Comparison of ENCODE assay signal across 10 cellular contexts in genomic region chr16:20878682-20879147, GRCh38. TPM values are rescaled to one million over a fixed set of nuclear protein-coding genes. Genes with fewer than 3 reads are reported as not detected.
DNase-seq lines count a peak whose midpoint lies in the region; ATAC-seq and TF ChIP-seq lines count a peak whose summit lies in the region.
"Had no signal": no experiment of that assay in that cellular context is flagged by ENCODE, and none has a peak within 500 bp of the region (broad histone marks: within the 10 kb centered on the region; RNA-seq: fewer than 3 reads in every experiment).

No MANE protein-coding gene starts in this region.

- H3K27ac ChIP-seq in adrenal gland = peak overlapping the region in 4 of 5 donors; percentile 56 to 71 (median 64)
- peak overlapping the region; percentile 76 to 81 for H3K27ac ChIP-seq in tibial artery

- H3K4me1 ChIP-seq in adrenal gland (replicated peaks in 1 of 2) = peaks cover 20 to 48% of the 10 kb centered on the region in 2 donors
- peaks cover 0 to 87% (median 63%) of the 10 kb centered on the region in 4 donors for H3K4me1 ChIP-seq in tibial artery

- no peaks in the 10 kb centered on the region for H3K27me3 ChIP-seq in adrenal gland
- no peaks in the 10 kb centered on the region for H3K27me3 ChIP-seq in tibial artery

- intact Hi-C loops in adrenal gland (cut with DNase I) (no loop called here), tibial artery (cut with DNase I; ENCODE audit: low total_unique reads) (no loop called here)

- no peak for TF ChIP-seq POLR2A in adrenal gland (IDR thresholded peaks at IDR 0.05)

- no peak for ATAC-seq in HG03159 (IDR thresholded peaks at IDR 0.05; ENCODE audit: unreplicated experiment)
- ATAC-seq in HG02678 (IDR thresholded peaks at IDR 0.05; ENCODE audit: unreplicated experiment) = no peak

- TF ChIP-seq CTCF in adrenal gland (IDR thresholded peaks at IDR 0.05) = no peak
- TF ChIP-seq CTCF in tibial artery (IDR thresholded peaks at IDR 0.05) = no peak

- peaks cover 60% of the 10 kb centered on the region for H3K4me1 Mint-ChIP-seq in activated CD4-positive, alpha-beta T cell treated with anti-CD3 and anti-CD28 coated beads, Interleukin-2, amount 10 ng/mL, durations not matched to agents 7 days and 5 days

- H3K9me3 Mint-ChIP-seq in activated CD4-positive, alpha-beta T cell treated with anti-CD3 and anti-CD28 coated beads, Interleukin-2, amount 10 ng/mL, durations not matched to agents 7 days and 5 days = peaks cover 2% of the 10 kb centered on the region

- H3K4me3 ChIP-seq in adrenal gland = peak overlapping the region in 1 of 4 donors; percentile 16
- peak overlapping the region in 1 of 2 donors; percentile 25 for H3K4me3 ChIP-seq in tibial artery

- DNase-seq in activated CD4-positive, alpha-beta T cell treated with anti-CD3 and anti-CD28 coated beads, Interleukin-2, amount 10 ng/mL, durations not matched to agents 7 days and 5 days = no peak
- no peak for DNase-seq in activated CD4-positive, alpha-beta T cell treated with anti-CD3 and anti-CD28 coated beads for 1 hour
- no peak for DNase-seq in adrenal gland
- DNase-seq in kidney glomerular epithelial cell (lab: John Stamatoyannopoulos, UW) = peak; percentile 91
- DNase-seq in tibial artery = no peak
- no peak for DNase-seq in NAMALWA (ENCODE audit: low spot score)
- DNase-seq: activated naive CD8-positive, alpha-beta T cell treated with anti-CD3 and anti-CD28 coated beads, Interleukin-2, amount 10 ng/mL, durations not matched to agents 7 days and 5 days; naive B cell had no signal

- H3K4me3 Mint-ChIP-seq in activated CD4-positive, alpha-beta T cell treated with anti-CD3 and anti-CD28 coated beads, Interleukin-2, amount 10 ng/mL, durations not matched to agents 7 days and 5 days = no peak overlapping the region
- H3K4me3 Mint-ChIP-seq: activated naive CD8-positive, alpha-beta T cell treated with anti-CD3 and anti-CD28 coated beads, Interleukin-2, amount 10 ng/mL, durations not matched to agents 7 days and 5 days; naive B cell had no signal

- no peaks in the 10 kb centered on the region for H3K36me3 ChIP-seq in adrenal gland (replicated peaks in 1 of 2)
- H3K36me3 ChIP-seq in tibial artery = no peaks in the 10 kb centered on the region

- POLR2A ChIA-PET in activated CD4-positive, alpha-beta T cell treated with anti-CD3 and anti-CD28 coated beads, Interleukin-2, amount 10 ng/mL, durations not matched to agents 7 days and 5 days (lab: Charles Lee) = no interaction called here

- peak overlapping the region; percentile 3 for H3K27ac Mint-ChIP-seq in activated CD4-positive, alpha-beta T cell treated with anti-CD3 and anti-CD28 coated beads, Interleukin-2, amount 10 ng/mL, durations not matched to agents 7 days and 5 days

- WGBS in adrenal gland, 4 donors = 79 to 87% (median 82%) methylated on average over 5 of the region's 5 CpGs

- H3K36me3 Mint-ChIP-seq in activated CD4-positive, alpha-beta T cell treated with anti-CD3 and anti-CD28 coated beads, Interleukin-2, amount 10 ng/mL, durations not matched to agents 7 days and 5 days (ENCODE audit: low read depth) = peaks cover 25% of the 10 kb centered on the region
- H3K36me3 Mint-ChIP-seq: naive B cell had no signal

- CTCF ChIA-PET in activated CD4-positive, alpha-beta T cell treated with anti-CD3 and anti-CD28 coated beads, Interleukin-2, amount 10 ng/mL, durations not matched to agents 7 days and 5 days (lab: Charles Lee) = interaction anchor here (0.6 to 1.2 kb wide), 3 partner anchors 13 to 117 kb away, joined by 3 read pairs; no protein-coding TSS in a partner anchor

- no peaks in the 10 kb centered on the region for H3K9me3 ChIP-seq in adrenal gland (replicated peaks in 1 of 3)
- H3K9me3 ChIP-seq in tibial artery = no peaks in the 10 kb centered on the region

- no peaks in the 10 kb centered on the region for H3K27me3 Mint-ChIP-seq in activated CD4-positive, alpha-beta T cell treated with anti-CD3 and anti-CD28 coated beads, Interleukin-2, amount 10 ng/mL, durations not matched to agents 7 days and 5 days
- H3K27me3 Mint-ChIP-seq: activated naive CD8-positive, alpha-beta T cell treated with anti-CD3 and anti-CD28 coated beads, Interleukin-2, amount 10 ng/mL, durations not matched to agents 7 days and 5 days; naive B cell had no signal

RNA-seq across cellular contexts. Expression of gene DCUN1D3, which starts 21.4 kb away (rescaled TPM):
- total RNA-seq in activated CD4-positive, alpha-beta T cell treated with anti-CD3 and anti-CD28 coated beads, Interleukin-2, amount 10 ng/mL, durations not matched to agents 7 days and 5 days = 10 to 100 TPM in 1 of 2 experiments, 1 to 10 TPM in 1; 9.9 to 10.8 TPM
- total RNA-seq in adrenal gland = 10 to 100 TPM; 18.8 to 47.2 (median 27.2) TPM
- polyA plus RNA-seq in adrenal gland = 10 to 100 TPM in 1 of 3 donors, 1 to 10 TPM in 2; 7.2 to 12.3 (median 9.8) TPM

RNA-seq across cellular contexts. Expression of gene LYRM1, which starts 21.9 kb away (rescaled TPM):
- total RNA-seq in activated CD4-positive, alpha-beta T cell treated with anti-CD3 and anti-CD28 coated beads, Interleukin-2, amount 10 ng/mL, durations not matched to agents 7 days and 5 days = 10 to 100 TPM; 21.7 to 26.7 TPM
- 10 to 100 TPM; 18.0 to 64.4 (median 36.5) TPM for total RNA-seq in adrenal gland
- 10 to 100 TPM; 35.0 to 74.0 (median 54.8) TPM for polyA plus RNA-seq in adrenal gland
